Comparison of ENCODE assay signal across 1 cellular context in genomic region chr19:11978492-11979100, GRCh38.
TF ChIP-seq lines count a peak whose summit lies in the region.

No MANE protein-coding gene starts in this region.

TF ChIP-seq in liver, 16 proteins besides CTCF, POLR2A, EP300 and RAD21:
- TF ChIP-seq RXRA (IDR thresholded peaks at IDR 0.05) (no peak), YY1 (IDR thresholded peaks at IDR 0.05) (no peak), SP1 (IDR thresholded peaks at IDR 0.05) (no peak), MAX (IDR thresholded peaks at IDR 0.05) (no peak), JUND (IDR thresholded peaks at IDR 0.05) (no peak), FOXA2 (IDR thresholded peaks at IDR 0.05) (no peak), FOXA1 (IDR thresholded peaks at IDR 0.05) (no peak), REST (IDR thresholded peaks at IDR 0.05) (no peak), ATF3 (IDR thresholded peaks at IDR 0.05) (no peak), EGR1 (IDR thresholded peaks at IDR 0.05; ENCODE audit: low read depth in 2 of 2) (no peak), HNF4A (conservative IDR thresholded peaks at IDR 0.05) (no peak), GABPA (IDR thresholded peaks at IDR 0.05 in 1 of 2, conservative IDR thresholded peaks at IDR 0.05 in 1 of 2) (no peak)
